1 cellular context compared by ENCODE assay signal in the genomic region with DNA sequence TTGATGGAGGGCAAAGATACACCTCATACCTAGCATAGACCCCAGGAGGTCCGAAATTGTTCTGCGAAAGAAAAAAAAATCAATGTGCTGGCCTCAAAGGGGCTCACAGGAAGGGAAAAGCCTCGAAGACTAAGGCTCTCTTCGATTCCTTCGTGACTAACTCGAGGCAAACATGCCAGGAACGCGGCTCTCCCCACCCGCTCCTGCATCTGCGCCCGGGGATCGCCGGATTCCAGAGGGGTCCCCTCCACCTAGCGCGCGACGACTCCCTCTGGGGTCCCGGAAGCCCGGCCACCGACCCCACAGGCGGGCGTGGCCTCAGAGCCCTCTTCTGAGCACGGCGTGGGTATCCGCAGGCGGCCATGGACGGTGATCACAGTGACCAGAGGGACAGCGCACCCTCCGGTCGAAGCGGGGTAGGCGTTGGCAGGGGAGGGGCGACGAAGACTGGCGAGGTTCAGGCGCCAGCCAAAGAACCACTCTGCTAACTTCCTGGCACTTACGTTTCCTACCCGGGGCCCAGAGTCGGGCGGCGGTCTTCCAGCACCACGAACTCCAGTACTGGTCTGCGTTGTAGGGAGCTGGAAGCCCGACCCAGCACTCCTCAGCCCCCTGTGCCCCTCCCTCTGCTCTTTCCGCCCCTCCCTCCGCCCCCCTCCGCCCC.
TF ChIP-seq lines count a peak whose summit lies in the region.

No MANE protein-coding gene starts in this region.

TF ChIP-seq in GM23338, 12 proteins besides CTCF, POLR2A, EP300 and RAD21 (continued from another document):
- TF ChIP-seq, protein P1, sequence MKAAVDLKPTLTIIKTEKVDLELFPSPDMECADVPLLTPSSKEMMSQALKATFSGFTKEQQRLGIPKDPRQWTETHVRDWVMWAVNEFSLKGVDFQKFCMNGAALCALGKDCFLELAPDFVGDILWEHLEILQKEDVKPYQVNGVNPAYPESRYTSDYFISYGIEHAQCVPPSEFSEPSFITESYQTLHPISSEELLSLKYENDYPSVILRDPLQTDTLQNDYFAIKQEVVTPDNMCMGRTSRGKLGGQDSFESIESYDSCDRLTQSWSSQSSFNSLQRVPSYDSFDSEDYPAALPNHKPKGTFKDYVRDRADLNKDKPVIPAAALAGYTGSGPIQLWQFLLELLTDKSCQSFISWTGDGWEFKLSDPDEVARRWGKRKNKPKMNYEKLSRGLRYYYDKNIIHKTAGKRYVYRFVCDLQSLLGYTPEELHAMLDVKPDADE (IDR thresholded peaks at IDR 0.05) = no peak
- TF ChIP-seq ZNF114 (CRISPR knock-in tag; IDR thresholded peaks at IDR 0.05) = no peak
- TF ChIP-seq, protein P2, sequence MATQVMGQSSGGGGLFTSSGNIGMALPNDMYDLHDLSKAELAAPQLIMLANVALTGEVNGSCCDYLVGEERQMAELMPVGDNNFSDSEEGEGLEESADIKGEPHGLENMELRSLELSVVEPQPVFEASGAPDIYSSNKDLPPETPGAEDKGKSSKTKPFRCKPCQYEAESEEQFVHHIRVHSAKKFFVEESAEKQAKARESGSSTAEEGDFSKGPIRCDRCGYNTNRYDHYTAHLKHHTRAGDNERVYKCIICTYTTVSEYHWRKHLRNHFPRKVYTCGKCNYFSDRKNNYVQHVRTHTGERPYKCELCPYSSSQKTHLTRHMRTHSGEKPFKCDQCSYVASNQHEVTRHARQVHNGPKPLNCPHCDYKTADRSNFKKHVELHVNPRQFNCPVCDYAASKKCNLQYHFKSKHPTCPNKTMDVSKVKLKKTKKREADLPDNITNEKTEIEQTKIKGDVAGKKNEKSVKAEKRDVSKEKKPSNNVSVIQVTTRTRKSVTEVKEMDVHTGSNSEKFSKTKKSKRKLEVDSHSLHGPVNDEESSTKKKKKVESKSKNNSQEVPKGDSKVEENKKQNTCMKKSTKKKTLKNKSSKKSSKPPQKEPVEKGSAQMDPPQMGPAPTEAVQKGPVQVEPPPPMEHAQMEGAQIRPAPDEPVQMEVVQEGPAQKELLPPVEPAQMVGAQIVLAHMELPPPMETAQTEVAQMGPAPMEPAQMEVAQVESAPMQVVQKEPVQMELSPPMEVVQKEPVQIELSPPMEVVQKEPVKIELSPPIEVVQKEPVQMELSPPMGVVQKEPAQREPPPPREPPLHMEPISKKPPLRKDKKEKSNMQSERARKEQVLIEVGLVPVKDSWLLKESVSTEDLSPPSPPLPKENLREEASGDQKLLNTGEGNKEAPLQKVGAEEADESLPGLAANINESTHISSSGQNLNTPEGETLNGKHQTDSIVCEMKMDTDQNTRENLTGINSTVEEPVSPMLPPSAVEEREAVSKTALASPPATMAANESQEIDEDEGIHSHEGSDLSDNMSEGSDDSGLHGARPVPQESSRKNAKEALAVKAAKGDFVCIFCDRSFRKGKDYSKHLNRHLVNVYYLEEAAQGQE (IDR thresholded peaks at IDR 0.05; ENCODE audit: unreplicated experiment) = no peak
- TF ChIP-seq CREB1 (CRISPR knock-in tag; IDR thresholded peaks at IDR 0.05; ENCODE audit: low read depth) = no peak
- TF ChIP-seq ZNF331 (CRISPR knock-in tag; IDR thresholded peaks at IDR 0.05; ENCODE audit: low read depth) = no peak
- TF ChIP-seq EZH2phosphoT487 (IDR thresholded peaks at IDR 0.05; ENCODE audit: unreplicated experiment) = no peak
- no peak; the same call in none of the 2 replicates for TF ChIP-seq POLR2AphosphoS5 (IDR thresholded peaks at IDR 0.05; ENCODE audit: low read depth)
